In genomic region chr4:23085249-23085568, GRCh38 we compare ENCODE assay signal across 9 cellular contexts.
"Had no signal": no experiment of that assay in that cellular context is flagged by ENCODE, and none has a peak within 500 bp of the region (broad histone marks: within the 10 kb centered on the region; RNA-seq: fewer than 3 reads in every experiment).

No MANE protein-coding gene starts in this region.

- DNase-seq: GOT3, H7, H9, HCEC 1CT, HFFc6 had no signal

- H3K27ac Mint-ChIP-seq: HFFc6 had no signal

- H3K4me3 Mint-ChIP-seq: GM23338, H9, HFFc6 had no signal

- ATAC-seq: GM23338, HCT116 had no signal

- FAIRE-seq: H1, H54 had no signal
